Comparison of ENCODE assay signal across 8 cellular contexts in the genomic region with DNA sequence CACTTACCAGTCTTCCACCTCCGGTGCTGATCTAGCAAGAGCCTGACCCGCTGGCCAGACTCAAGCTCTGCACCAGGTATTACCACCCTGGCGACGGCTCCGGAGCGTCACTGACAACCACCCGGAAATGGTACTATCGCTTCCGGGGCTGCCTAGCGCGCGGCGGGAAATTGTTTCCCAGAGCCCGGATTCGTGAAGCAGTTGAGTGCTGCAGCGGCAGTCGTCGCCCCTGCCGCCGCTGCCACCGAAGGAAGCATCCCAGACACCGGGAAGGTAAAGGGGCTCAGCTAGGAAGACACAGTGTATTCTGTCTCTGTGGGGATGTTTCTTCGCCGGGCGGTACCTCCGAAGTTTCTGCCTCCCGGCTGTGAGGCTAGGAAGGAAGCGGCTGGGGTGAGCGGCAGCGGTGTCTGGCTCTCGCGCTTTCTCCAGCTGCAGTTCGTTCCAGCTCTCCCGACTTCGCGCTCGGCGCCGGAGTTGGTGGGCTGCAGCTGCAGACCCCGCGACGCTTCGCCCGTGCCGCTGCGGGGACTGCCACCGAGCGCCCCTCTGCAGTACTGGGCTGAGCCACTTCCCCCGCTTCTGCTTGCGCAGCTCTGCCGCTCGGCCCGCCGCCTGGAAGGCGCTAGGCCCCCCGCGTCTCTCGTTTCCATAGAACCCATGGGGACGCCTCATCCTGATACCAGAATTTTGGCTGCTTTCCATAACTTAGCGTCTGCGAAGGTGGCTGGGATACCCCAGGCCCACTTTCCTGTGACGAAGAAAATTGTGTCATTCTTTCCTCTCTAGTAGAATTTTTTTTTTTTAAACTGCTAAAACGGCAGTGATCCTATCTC. TPM values are rescaled to one million over a fixed set of nuclear protein-coding genes. Genes with fewer than 3 reads are reported as not detected.
A peak's percentile ranks its signal among the peaks of the same experiment; 100 is the strongest.
DNase-seq lines count a peak whose midpoint lies in the region; ATAC-seq, FAIRE-seq and TF ChIP-seq lines count a peak whose summit lies in the region.

A gene with protein sequence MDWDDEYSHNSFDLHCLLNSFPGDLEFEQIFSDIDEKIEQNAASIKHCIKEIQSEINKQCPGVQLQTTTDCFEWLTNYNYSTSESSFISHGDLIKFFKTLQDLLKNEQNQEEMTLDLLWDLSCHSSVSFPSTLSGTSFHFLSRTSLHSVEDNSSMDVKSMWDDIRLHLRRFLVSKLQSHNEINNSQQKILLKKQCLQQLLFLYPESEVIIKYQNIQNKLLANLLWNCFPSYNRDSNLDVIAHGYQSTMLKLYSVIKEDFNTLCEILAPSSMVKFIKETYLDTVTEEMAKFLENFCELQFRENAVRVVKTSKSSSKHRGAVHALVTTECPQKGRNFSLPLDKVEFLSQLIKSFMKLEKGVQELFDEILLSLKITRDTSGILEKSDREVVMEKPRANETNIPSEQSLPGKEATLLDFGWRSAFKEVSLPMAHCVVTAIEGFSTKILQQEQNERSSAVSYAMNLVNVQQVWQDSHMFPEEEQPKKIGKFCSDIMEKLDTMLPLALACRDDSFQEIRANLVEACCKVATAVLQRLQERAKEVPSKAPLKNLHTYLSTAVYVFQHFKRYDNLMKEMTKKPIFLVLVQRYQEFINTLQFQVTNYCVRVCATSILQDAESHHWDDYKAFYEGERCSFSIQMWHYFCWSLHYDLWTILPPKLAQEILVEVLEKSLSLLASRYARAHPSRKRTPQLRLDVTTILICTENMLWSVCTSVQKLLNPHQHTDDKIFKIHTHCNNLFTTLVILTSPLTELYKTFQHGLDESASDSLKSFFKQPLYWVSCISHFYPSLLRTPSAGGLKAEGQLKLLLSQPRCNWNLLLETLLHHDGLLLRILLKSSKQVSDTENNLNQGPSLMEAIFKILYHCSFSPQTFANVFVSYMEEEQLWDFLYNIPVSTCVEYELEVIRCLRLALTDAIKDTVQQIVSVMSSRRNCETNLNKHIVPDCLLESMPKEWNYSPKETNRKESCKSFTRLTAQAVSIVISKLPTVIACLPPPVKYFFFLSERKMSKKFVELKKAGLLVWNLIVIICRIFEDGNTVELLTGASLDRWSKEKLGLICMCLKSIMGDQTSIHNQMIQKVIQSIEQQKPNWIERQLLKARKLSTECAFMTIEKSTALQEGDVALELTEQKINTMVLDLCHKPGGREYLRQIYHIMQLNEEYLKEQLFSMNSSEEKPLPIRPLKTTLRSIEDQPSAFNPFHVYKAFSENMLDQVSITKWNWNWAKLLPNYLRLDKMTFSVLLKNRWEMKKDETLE (N-terminal part only) (minus strand): TSS at position 112 of the 836 bp plus-strand sequence. CDS start 81,478 bp downstream, outside the sequence.
A gene (plus strand): TSS at position 177 of the 836 bp plus-strand sequence. CDS start 10,142 bp downstream, outside the sequence.

- intact Hi-C loops in right cardiac atrium (cut with DNase I) (loop anchor here in 1 of 4 donors (5.0 kb wide), 1 partner anchor 91 kb away; no protein-coding TSS in a partner anchor), psoas muscle (cut with DNase I) (no loop called here)

- no peak for FAIRE-seq in urothelium cell line (lab: Jason Lieb, UNC)

- H3K4me3 ChIP-seq in right cardiac atrium (ENCODE audit: low read length) (peak within 1 kb of the TSS; percentile 89), psoas muscle (peak within 1 kb of the TSS; percentile 81)

- H3K27ac ChIP-seq in angular gyrus (ENCODE audit: low read depth, low read length) (peak within 1 kb of the TSS; percentile 44), right cardiac atrium (ENCODE audit: low read length) (peak within 1 kb of the TSS; percentile 80), psoas muscle (peak within 1 kb of the TSS; percentile 67)

- H3K27me3 ChIP-seq in right cardiac atrium (ENCODE audit: control insufficient read depth, insufficient read depth): no peaks in the 10 kb centered on the region
- no peaks in the 10 kb centered on the region for H3K27me3 ChIP-seq in psoas muscle (ENCODE audit: insufficient read depth in 3 of 3, low read length in 2 of 3)

- TF ChIP-seq CTCF in GM13976 (IDR thresholded peaks at IDR 0.05; ENCODE audit: borderline replicate concordance, control extremely low read depth, extremely low read depth, insufficient read depth, missing control alignments): no peak
- TF ChIP-seq CTCF in psoas muscle (IDR thresholded peaks at IDR 0.05): no peak

- DNase-seq in GM13976 (ENCODE audit: low spot score): peak; percentile 89
- peak; percentile 86 for DNase-seq in NCI-H146 (lab: John Stamatoyannopoulos, UW)
- peak; percentile 69 to 90 (median 76) for DNase-seq in T-helper 1 cell
- DNase-seq in right cardiac atrium: peak; percentile 87 to 94 (median 93)
- DNase-seq in psoas muscle: peak; percentile 87 to 92
- DNase-seq in urothelium cell line (ENCODE audit: low spot score): peak; percentile 90

- no peaks in the 10 kb centered on the region for H3K4me1 ChIP-seq in right cardiac atrium (ENCODE audit: control insufficient read depth, insufficient read depth, low read length)
- peaks cover 15% of the 10 kb centered on the region for H3K4me1 ChIP-seq in psoas muscle

- ATAC-seq in HG02852 (IDR thresholded peaks at IDR 0.05; ENCODE audit: unreplicated experiment) (peak; percentile 96), right cardiac atrium (peak; percentile 99), psoas muscle (peak; percentile 96 to 100 (median 99))

- in situ Hi-C loops in GM13976 (cut with MboI; ENCODE audit: low sequenced_read_pairs, unreplicated experiment): no loop called here

- no peaks in the 10 kb centered on the region for H3K36me3 ChIP-seq in psoas muscle (ENCODE audit: insufficient read depth in 1 of 2, low read depth in 1 of 2)

- WGBS in right cardiac atrium: under 1% methylated on average over 63 of the region's 63 CpGs
- WGBS in psoas muscle, 3 donors: 0 to 1% (median 0%) methylated on average over 53 to 63 of the region's 63 CpGs

- H3K9me3 ChIP-seq in right cardiac atrium (ENCODE audit: control insufficient read depth, low read length) (no peaks in the 10 kb centered on the region), psoas muscle (no peaks in the 10 kb centered on the region)

RNA-seq across cellular contexts. Expression of the first gene that starts in this region (rescaled TPM):
- total RNA-seq in right cardiac atrium (1 to 10 TPM; 3.1 to 4.2 (median 3.6) TPM), psoas muscle (1 to 10 TPM in 3 of 4 donors, under 1 TPM in 1; 0.54 to 1.5 (median 1.2) TPM)
- polyA plus RNA-seq in right cardiac atrium (0.43 TPM), psoas muscle (1 to 10 TPM in 1 of 3 donors, under 1 TPM in 2; 0.41 to 1.1 (median 0.57) TPM)

RNA-seq across cellular contexts. Expression of the second gene that starts in this region (rescaled TPM):
- total RNA-seq in right cardiac atrium (1 to 10 TPM; 4.8 to 6.9 (median 5.9) TPM), psoas muscle (1 to 10 TPM; 1.2 to 2.5 (median 2.0) TPM)
- polyA plus RNA-seq in right cardiac atrium (2.3 TPM), psoas muscle (1 to 10 TPM; 1.2 to 2.6 (median 1.3) TPM)

Comparison
In these comparisons a context has a peak if more than half of its experiments do, and no peak if none do; other contexts are left out.
1. Peak in every context shown above with its lines: DNase-seq, ATAC-seq, H3K4me3 ChIP-seq and H3K27ac ChIP-seq.